15 cellular contexts compared by ENCODE assay signal in genomic region chr21:42759594-42759927, GRCh38.
"Had no signal": no experiment of that assay in that cellular context is flagged by ENCODE, and none has a peak within 500 bp of the region (broad histone marks: within the 10 kb centered on the region; RNA-seq: fewer than 3 reads in every experiment).

No MANE protein-coding gene starts in this region.

- H3K36me3 Mint-ChIP-seq: activated naive CD4-positive, alpha-beta T cell treated with anti-CD3 and anti-CD28 coated beads, Interleukin-2, amount 10 ng/mL, durations not matched to agents 7 days and 5 days had no signal

- H3K4me1 Mint-ChIP-seq: activated CD4-positive, alpha-beta T cell treated with anti-CD3 and anti-CD28 coated beads, Interleukin-2, amount 10 ng/mL, durations not matched to agents 7 days and 5 days; activated naive CD4-positive, alpha-beta T cell treated with anti-CD3 and anti-CD28 coated beads, Interleukin-2, amount 10 ng/mL, durations not matched to agents 7 days and 5 days; neural crest cell had no signal

- H3K27me3 Mint-ChIP-seq: activated CD4-positive, alpha-beta T cell treated with anti-CD3 and anti-CD28 coated beads, Interleukin-2, amount 10 ng/mL, durations not matched to agents 7 days and 5 days had no signal

- H3K4me3 ChIP-seq: adrenal gland, colonic mucosa, esophagus squamous epithelium, ovary, thoracic aorta, uterus had no signal

- H3K36me3 ChIP-seq: adrenal gland, colonic mucosa, ovary, thoracic aorta, uterus had no signal

- H3K9me3 Mint-ChIP-seq: activated CD4-positive, alpha-beta T cell treated with anti-CD3 and anti-CD28 coated beads, Interleukin-2, amount 10 ng/mL, durations not matched to agents 7 days and 5 days; activated naive CD4-positive, alpha-beta T cell treated with anti-CD3 and anti-CD28 coated beads, Interleukin-2, amount 10 ng/mL, durations not matched to agents 7 days and 5 days; activated T-helper 2 cell treated with anti-CD3 and anti-CD28 coated beads, Interferon-gamma antibody, Interleukin-2, Interleukin-4, amounts not matched to agents 10 μg/mL and 5 μg/mL and 100 μg/mL, durations not matched to agents 14 hours and 24 hours and 36 hours; neural crest cell had no signal

- H3K9me3 ChIP-seq: adrenal gland, colonic mucosa, esophagus squamous epithelium, ovary, thoracic aorta, uterus had no signal

- H3K27ac ChIP-seq: adrenal gland, colonic mucosa, esophagus squamous epithelium, ovary, thoracic aorta, uterus had no signal

- DNase-seq: activated CD4-positive, alpha-beta T cell treated with anti-CD3 and anti-CD28 coated beads, Interleukin-2, amount 10 ng/mL, durations not matched to agents 7 days and 5 days; activated CD4-positive, CD25-positive, alpha-beta regulatory T cell; activated naive CD4-positive, alpha-beta T cell treated with anti-CD3 and anti-CD28 coated beads, Interleukin-2, amount 10 ng/mL, durations not matched to agents 7 days and 5 days; adrenal gland; central memory CD4-positive, alpha-beta T cell; colonic mucosa; esophagus squamous epithelium; ovary; stimulated activated CD4-positive, alpha-beta T cell treated with anti-CD3 and anti-CD28 coated beads, Interleukin-12 subunit alpha, Interleukin-12 subunit beta, amount 100 ng/mL, for 4 hours; stimulated activated CD4-positive, alpha-beta T cell treated with anti-CD3 and anti-CD28 coated beads, Interleukin-2, amount 100 ng/mL, for 24 hours; T-helper 2 cell; uterus had no signal

- H3K27me3 ChIP-seq: adrenal gland, colonic mucosa, esophagus squamous epithelium, ovary, uterus had no signal

- H3K4me1 ChIP-seq: adrenal gland, colonic mucosa, esophagus squamous epithelium, uterus had no signal

- H3K4me3 Mint-ChIP-seq: activated CD4-positive, alpha-beta T cell treated with anti-CD3 and anti-CD28 coated beads, Interleukin-2, amount 10 ng/mL, durations not matched to agents 7 days and 5 days; activated naive CD4-positive, alpha-beta T cell treated with anti-CD3 and anti-CD28 coated beads, Interleukin-2, amount 10 ng/mL, durations not matched to agents 7 days and 5 days; neural crest cell had no signal

- H3K27ac Mint-ChIP-seq: activated CD4-positive, alpha-beta T cell treated with anti-CD3 and anti-CD28 coated beads, Interleukin-2, amount 10 ng/mL, durations not matched to agents 7 days and 5 days; activated naive CD4-positive, alpha-beta T cell treated with anti-CD3 and anti-CD28 coated beads, Interleukin-2, amount 10 ng/mL, durations not matched to agents 7 days and 5 days had no signal
